9 cellular contexts compared by ENCODE assay signal in the genomic region with DNA sequence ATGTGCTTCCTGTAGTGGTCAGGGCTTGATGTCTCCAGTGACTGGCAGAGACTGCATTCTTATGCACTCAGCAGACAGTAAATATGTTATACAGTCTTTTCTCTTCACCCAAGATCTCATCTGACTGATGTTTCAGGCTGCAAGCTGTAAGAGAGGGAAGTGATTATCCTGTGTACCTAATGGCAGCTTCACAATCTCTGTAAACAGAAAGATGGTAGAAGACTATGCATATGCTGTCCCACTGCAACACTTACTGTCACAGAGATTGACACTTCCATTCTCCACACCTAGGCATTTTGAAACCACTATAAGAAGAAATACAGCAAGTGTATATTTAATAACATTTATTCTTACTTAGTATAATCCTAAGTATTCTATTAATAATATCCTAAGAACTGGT.
"Had no signal": no experiment of that assay in that cellular context is flagged by ENCODE, and none has a peak within 500 bp of the region (broad histone marks: within the 10 kb centered on the region; RNA-seq: fewer than 3 reads in every experiment).

No MANE protein-coding gene starts in this region.

- FAIRE-seq: H54, HTR-8/SVneo had no signal

- H3K4me2 ChIP-seq: KMS-11 had no signal

- DNase-seq: GOT3, H9, HCEC 1CT, IMR-90, Karpas-422, KBM-7 had no signal

- H3K9ac ChIP-seq: KMS-11 had no signal

- H3K27ac ChIP-seq: KMS-11 had no signal
